ENCODE assay signal across 8 cellular contexts in genomic region chr20:34111057-34111711, GRCh38. TPM values are rescaled to one million over a fixed set of nuclear protein-coding genes. Genes with fewer than 3 reads are reported as not detected.
DNase-seq lines count a peak whose midpoint lies in the region; ATAC-seq, FAIRE-seq and TF ChIP-seq lines count a peak whose summit lies in the region.

No MANE protein-coding gene starts in this region.

- H3K9me1 ChIP-seq in keratinocyte (ENCODE audit: control insufficient read depth, extremely low read depth, insufficient read depth, low read length) = peaks cover 4% of the 10 kb centered on the region

- TF ChIP-seq CTCF in astrocyte (IDR thresholded peaks at IDR 0.05; ENCODE audit: insufficient read depth, low read depth, low read length) = no peak
- no peak for TF ChIP-seq CTCF in keratinocyte (optimal IDR thresholded peaks at IDR 0.05 in 1 of 3, IDR thresholded peaks at IDR 0.05 in 1 of 3, conservative IDR thresholded peaks at IDR 0.05 in 1 of 3; ENCODE audit: extremely low read depth in 1 of 3, insufficient read depth in 2 of 3, low read length in 3 of 3)
- TF ChIP-seq CTCF in GM10248 (IDR thresholded peaks at IDR 0.05; ENCODE audit: control extremely low read depth, extremely low read depth, low read depth, missing control alignments) = no peak

- H3K9ac ChIP-seq in astrocyte (ENCODE audit: low read length) (peak overlapping the region; percentile 98), keratinocyte (ENCODE audit: control insufficient read depth, extremely low read depth, insufficient read depth, low read length) (peak overlapping the region; percentile 99)

- H3K4me2 ChIP-seq in astrocyte (ENCODE audit: low read length) = peak overlapping the region; percentile 89
- H3K4me2 ChIP-seq in keratinocyte (ENCODE audit: control insufficient read depth, extremely low read depth, insufficient read depth, low read depth, low read length) = peak overlapping the region; percentile 97

- H3K27ac Mint-ChIP-seq in astrocyte (ENCODE audit: unreplicated experiment) = peak overlapping the region; percentile 94
- peak overlapping the region; percentile 91 for H3K27ac Mint-ChIP-seq in stimulated activated naive CD8-positive, alpha-beta T cell treated with anti-CD3 and anti-CD28 coated beads, Interleukin-15, Interleukin-2, amounts not matched to agents 100 ng/mL and 50 ng/mL, for 24 hours

- H3K27ac ChIP-seq in astrocyte (ENCODE audit: low read depth, low read length) (peak overlapping the region; percentile 95), keratinocyte (ENCODE audit: control insufficient read depth, insufficient read depth, low read length) (peak overlapping the region; percentile 94)

- no peak for ATAC-seq in GM19467 (IDR thresholded peaks at IDR 0.05; ENCODE audit: unreplicated experiment)

- H3K27me3 ChIP-seq in astrocyte (ENCODE audit: insufficient read depth, low read length) (no peaks in the 10 kb centered on the region), keratinocyte (ENCODE audit: control insufficient read depth, extremely low read depth, insufficient read depth, low read length) (no peaks in the 10 kb centered on the region)

- peaks cover 10% of the 10 kb centered on the region for H3K4me1 ChIP-seq in astrocyte (ENCODE audit: insufficient read depth, low read length)
- peaks cover 26% of the 10 kb centered on the region for H3K4me1 ChIP-seq in keratinocyte (ENCODE audit: control insufficient read depth, extremely low read depth, insufficient read depth, low read length)

- H3K4me3 ChIP-seq in astrocyte (ENCODE audit: insufficient read depth, low read depth, low read length) (peak overlapping the region; percentile 91), keratinocyte (ENCODE audit: control insufficient read depth in 2 of 3, extremely low read depth in 1 of 3, insufficient read depth in 2 of 3, low read depth in 1 of 3, low read length in 3 of 3) (peak overlapping the region; percentile 90 to 99 (median 98))

- DNase-seq in NCI-H2227 treated with DMSO at 0.1 percent for 48 hours (lab: John Stamatoyannopoulos, UW) = peak; percentile 37
- DNase-seq in NCI-H2227 (lab: John Stamatoyannopoulos, UW; ENCODE audit: unreplicated experiment) = no peak
- DNase-seq in NAMALWA (ENCODE audit: low spot score) = peak; percentile 52
- DNase-seq in astrocyte (ENCODE audit: low read depth) = peak; percentile 71
- DNase-seq in keratinocyte (ENCODE audit: low read depth, low spot score) = no peak
- DNase-seq in GM10248 (ENCODE audit: extremely low spot score) = no peak

- POLR2A ChIA-PET in GM10248 (lab: Yijun Ruan, JAX) = no interaction called here

- FAIRE-seq in astrocyte (lab: Jason Lieb, UNC) (no peak), keratinocyte (lab: Jason Lieb, UNC) (no peak)

- CTCF ChIA-PET in GM10248 (lab: Yijun Ruan, JAX) = interaction anchor here (0.8 kb wide), 1 partner anchor 17 kb away, joined by 3 read pairs; no protein-coding TSS in a partner anchor

- no peaks in the 10 kb centered on the region for H3K9me3 Mint-ChIP-seq in astrocyte (ENCODE audit: unreplicated experiment)
- H3K9me3 Mint-ChIP-seq in stimulated activated naive CD8-positive, alpha-beta T cell treated with anti-CD3 and anti-CD28 coated beads, Interleukin-15, Interleukin-2, amounts not matched to agents 100 ng/mL and 50 ng/mL, for 24 hours = no peaks in the 10 kb centered on the region

- dilution Hi-C loops in keratinocyte (cut with MboI; ENCODE audit: extremely low pct_ligation_motif_present, low sequenced_read_pairs) = no loop called here

- peaks cover 9% of the 10 kb centered on the region for H3K36me3 ChIP-seq in astrocyte (ENCODE audit: insufficient read depth, low read length)
- peaks cover 0 to 25% of the 10 kb centered on the region in 2 experiments for H3K36me3 ChIP-seq in keratinocyte (ENCODE audit: control insufficient read depth in 2 of 2, extremely low read depth in 1 of 2, insufficient read depth in 2 of 2, low read length in 2 of 2)

- no peaks in the 10 kb centered on the region for H3K27me3 Mint-ChIP-seq in astrocyte (ENCODE audit: low read depth, unreplicated experiment)
- H3K27me3 Mint-ChIP-seq in stimulated activated naive CD8-positive, alpha-beta T cell treated with anti-CD3 and anti-CD28 coated beads, Interleukin-15, Interleukin-2, amounts not matched to agents 100 ng/mL and 50 ng/mL, for 24 hours = no peaks in the 10 kb centered on the region

- peaks cover 15% of the 10 kb centered on the region for H3K36me3 Mint-ChIP-seq in astrocyte (ENCODE audit: low read depth, unreplicated experiment)
- H3K36me3 Mint-ChIP-seq in stimulated activated naive CD8-positive, alpha-beta T cell treated with anti-CD3 and anti-CD28 coated beads, Interleukin-15, Interleukin-2, amounts not matched to agents 100 ng/mL and 50 ng/mL, for 24 hours (ENCODE audit: low read depth) = peaks cover 46% of the 10 kb centered on the region

- peaks cover 27% of the 10 kb centered on the region for H3K4me1 Mint-ChIP-seq in astrocyte (ENCODE audit: low read depth, unreplicated experiment)
- peaks cover 54% of the 10 kb centered on the region for H3K4me1 Mint-ChIP-seq in stimulated activated naive CD8-positive, alpha-beta T cell treated with anti-CD3 and anti-CD28 coated beads, Interleukin-15, Interleukin-2, amounts not matched to agents 100 ng/mL and 50 ng/mL, for 24 hours (ENCODE audit: low read depth)

- peak overlapping the region; percentile 100 for H3K4me3 Mint-ChIP-seq in astrocyte (ENCODE audit: unreplicated experiment)
- H3K4me3 Mint-ChIP-seq in stimulated activated naive CD8-positive, alpha-beta T cell treated with anti-CD3 and anti-CD28 coated beads, Interleukin-15, Interleukin-2, amounts not matched to agents 100 ng/mL and 50 ng/mL, for 24 hours = peak overlapping the region; percentile 94

- H4K20me1 ChIP-seq in astrocyte (ENCODE audit: insufficient read depth, low read length) (peaks cover 55% of the 10 kb centered on the region), keratinocyte (ENCODE audit: control insufficient read depth, extremely low read depth, insufficient read depth, low read length) (peaks cover 45% of the 10 kb centered on the region)

- no peak overlapping the region for H2AFZ ChIP-seq in astrocyte (ENCODE audit: low read depth, low read length)
- no peak overlapping the region for H2AFZ ChIP-seq in keratinocyte (ENCODE audit: control insufficient read depth, low read length)

- H3K79me2 ChIP-seq in astrocyte (ENCODE audit: insufficient read depth, low read length) (peaks cover 59% of the 10 kb centered on the region), keratinocyte (ENCODE audit: control insufficient read depth, insufficient read depth, low read length) (peaks cover 59% of the 10 kb centered on the region)

- H3K9me3 ChIP-seq in astrocyte (ENCODE audit: insufficient read depth, low read depth, low read length) = no peaks in the 10 kb centered on the region
- no peaks in the 10 kb centered on the region for H3K9me3 ChIP-seq in keratinocyte (ENCODE audit: control insufficient read depth, low read depth, low read length)

RNA-seq across cellular contexts. Expression of gene EIF2S2, which starts 0.9 kb away (rescaled TPM):
- total RNA-seq in astrocyte = 122 and 125 TPM in 2 replicates
- 78.8 to 131 TPM (median 95.2 TPM) in 3 replicates for polyA plus RNA-seq in keratinocyte
- 331 TPM for polyA plus RNA-seq in keratinocyte (2011; ENCODE audit: low read depth)
- polyA plus RNA-seq in keratinocyte (2011; cell fraction: cytosol; rRNA removed) = 94.1 and 149 TPM in 2 replicates
- 52.4 and 72.8 TPM in 2 replicates for polyA plus RNA-seq in keratinocyte (2011; cell fraction: nucleus; rRNA removed)
- 115 and 164 TPM in 2 replicates for polyA plus RNA-seq in keratinocyte (2012; ENCODE audit: low replicate concordance)
- polyA minus RNA-seq in keratinocyte = 9.2 to 29.5 TPM (median 24.8 TPM) in 3 replicates
- 56.8 TPM for polyA minus RNA-seq in keratinocyte (2011; cell fraction: cytosol; rRNA and poly(A)+ RNA removed)
- polyA minus RNA-seq in keratinocyte (2011; cell fraction: nucleus; rRNA and poly(A)+ RNA removed) = 9.9 and 19.2 TPM in 2 replicates

Comparison
In these comparisons a context has a peak if more than half of its experiments do, and no peak if none do; other contexts are left out.
1. DNase-seq: peak in NCI-H2227 treated with DMSO at 0.1 percent for 48 hours (single experiment), NAMALWA (single experiment) and astrocyte (single experiment); none in NCI-H2227 (single experiment), keratinocyte (single experiment) and GM10248 (single experiment).